28 cellular contexts compared by ENCODE assay signal in the genomic region with DNA sequence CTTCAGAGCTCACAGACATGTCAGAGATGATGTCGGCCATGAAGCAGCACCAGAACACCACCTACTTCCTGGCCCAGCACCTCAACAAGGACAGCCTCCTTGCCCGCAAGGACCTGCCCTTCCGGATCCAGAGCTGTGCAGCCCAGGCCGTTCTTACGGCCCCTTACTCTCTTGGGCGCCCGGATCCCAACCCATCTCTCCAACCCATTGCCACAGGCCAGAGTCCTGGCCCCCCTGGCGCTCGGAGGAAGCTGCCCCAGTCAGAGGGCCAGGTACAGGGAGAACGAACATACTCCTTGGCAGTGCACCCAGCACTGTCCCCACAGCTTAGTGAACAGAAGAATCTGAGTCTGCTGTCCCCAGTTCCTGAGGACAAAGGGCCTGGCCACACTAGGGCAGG.
"Had no signal": no experiment of that assay in that cellular context is flagged by ENCODE, and none has a peak within 500 bp of the region (broad histone marks: within the 10 kb centered on the region; RNA-seq: fewer than 3 reads in every experiment).

No MANE protein-coding gene starts in this region.

- H3K4me3 Mint-ChIP-seq: naive thymus-derived CD4-positive, alpha-beta T cell; natural killer cell treated with Interleukin-12 subunit alpha and Interleukin-12 subunit beta and Interleukin-15 and Interleukin-18, amount 100 ng/mL, for 72 hours; stimulated activated naive B cell treated with anti-CD40 and anti-IgM and Interleukin-4, amounts not matched to agents 10 μg/mL and 1 μg/mL and 100 μg/mL, for 72 hours had no signal

- H3K27me3 Mint-ChIP-seq: naive thymus-derived CD4-positive, alpha-beta T cell; natural killer cell treated with Interleukin-12 subunit alpha and Interleukin-12 subunit beta and Interleukin-15 and Interleukin-18, amount 100 ng/mL, for 72 hours; progenitor cell of endocrine pancreas had no signal

- H3K9me3 ChIP-seq: heart right ventricle, left lung, lower lobe of right lung, mucosa of descending colon, ovary, stomach, suprapubic skin, thoracic aorta, tibial artery, upper lobe of right lung had no signal

- DNase-seq: heart right ventricle; kidney glomerular epithelial cell; left colon; left lung; lower lobe of right lung; mesendoderm; midbrain; mucosa of descending colon; naive thymus-derived CD4-positive, alpha-beta T cell; ovary; right cardiac atrium; stimulated activated CD4-positive, alpha-beta T cell treated with anti-CD3 and anti-CD28 coated beads, Interleukin-12 subunit alpha, Interleukin-12 subunit beta, amount 100 ng/mL, for 4 hours; stimulated activated CD4-positive, alpha-beta T cell treated with anti-CD3 and anti-CD28 coated beads, Interleukin-15, amount 100 ng/mL, for 24 hours; stimulated activated CD4-positive, alpha-beta T cell treated with anti-CD3 and anti-CD28 coated beads, Interleukin-2, amount 100 ng/mL, for 24 hours; stimulated activated CD4-positive, alpha-beta T cell treated with anti-CD3 and anti-CD28 coated beads, Interleukin-4, amount 100 ng/mL, for 1 hour; stimulated activated naive B cell treated with anti-CD40 and anti-IgM and Interleukin-4, amounts not matched to agents 10 μg/mL and 1 μg/mL and 100 μg/mL, for 72 hours; stimulated activated naive CD8-positive, alpha-beta T cell treated with anti-CD3 and anti-CD28 coated beads, Interleukin-15, Interleukin-2, amounts not matched to agents 100 U/mL and 50 U/mL, for 24 hours; stomach; tibial artery; trophoblast cell; upper lobe of right lung had no signal

- H2AFZ ChIP-seq: hepatocyte had no signal

- H3K36me3 Mint-ChIP-seq: naive thymus-derived CD4-positive, alpha-beta T cell; natural killer cell treated with Interleukin-12 subunit alpha and Interleukin-12 subunit beta and Interleukin-15 and Interleukin-18, amount 100 ng/mL, for 72 hours; stimulated activated naive B cell treated with anti-CD40 and anti-IgM and Interleukin-4, amounts not matched to agents 10 μg/mL and 1 μg/mL and 100 μg/mL, for 72 hours had no signal

- H3K27ac ChIP-seq: heart right ventricle, hepatocyte, left lung, lower lobe of right lung, ovary, skin epidermis, stomach, suprapubic skin, thoracic aorta, tibial artery, upper lobe of right lung had no signal

- H3K79me2 ChIP-seq: hepatocyte had no signal

- H3K4me1 ChIP-seq: heart right ventricle, left lung, lower lobe of right lung, suprapubic skin, tibial artery, upper lobe of right lung had no signal

- ATAC-seq: heart right ventricle; left colon; left lung; lower lobe of right lung; mucosa of descending colon; naive thymus-derived CD4-positive, alpha-beta T cell; natural killer cell treated with Interleukin-12 subunit alpha and Interleukin-12 subunit beta and Interleukin-15 and Interleukin-18, amount 100 ng/mL, for 72 hours; right cardiac atrium; sciatic nerve; stimulated activated naive B cell treated with anti-CD40 and anti-IgM and Interleukin-4, amounts not matched to agents 10 μg/mL and 1 μg/mL and 100 μg/mL, for 72 hours; stimulated activated naive CD8-positive, alpha-beta T cell treated with anti-CD3 and anti-CD28 coated beads, Interleukin-15, Interleukin-2, amounts not matched to agents 100 U/mL and 50 U/mL, for 24 hours; upper lobe of right lung had no signal

- H3K9me3 Mint-ChIP-seq: natural killer cell treated with Interleukin-12 subunit alpha and Interleukin-12 subunit beta and Interleukin-15 and Interleukin-18, amount 100 ng/mL, for 72 hours; stimulated activated naive B cell treated with anti-CD40 and anti-IgM and Interleukin-4, amounts not matched to agents 10 μg/mL and 1 μg/mL and 100 μg/mL, for 72 hours had no signal

- H3K4me1 Mint-ChIP-seq: naive thymus-derived CD4-positive, alpha-beta T cell; stimulated activated naive B cell treated with anti-CD40 and anti-IgM and Interleukin-4, amounts not matched to agents 10 μg/mL and 1 μg/mL and 100 μg/mL, for 72 hours had no signal

- H3K4me2 ChIP-seq: hepatocyte had no signal

- H3K36me3 ChIP-seq: heart right ventricle, left lung, lower lobe of right lung, ovary, stomach, suprapubic skin, thoracic aorta, tibial artery, upper lobe of right lung had no signal

- H3K4me3 ChIP-seq: heart right ventricle, hepatocyte, left lung, lower lobe of right lung, mucosa of descending colon, ovary, skin epidermis, stomach, suprapubic skin, thoracic aorta, tibial artery, upper lobe of right lung had no signal

- H3K27ac Mint-ChIP-seq: naive thymus-derived CD4-positive, alpha-beta T cell; natural killer cell treated with Interleukin-12 subunit alpha and Interleukin-12 subunit beta and Interleukin-15 and Interleukin-18, amount 100 ng/mL, for 72 hours; progenitor cell of endocrine pancreas; stimulated activated naive B cell treated with anti-CD40 and anti-IgM and Interleukin-4, amounts not matched to agents 10 μg/mL and 1 μg/mL and 100 μg/mL, for 72 hours had no signal

- H3K27me3 ChIP-seq: hepatocyte, left lung, ovary, suprapubic skin, tibial artery, upper lobe of right lung had no signal
